ENCODE assay signal across 16 cellular contexts in the genomic region with DNA sequence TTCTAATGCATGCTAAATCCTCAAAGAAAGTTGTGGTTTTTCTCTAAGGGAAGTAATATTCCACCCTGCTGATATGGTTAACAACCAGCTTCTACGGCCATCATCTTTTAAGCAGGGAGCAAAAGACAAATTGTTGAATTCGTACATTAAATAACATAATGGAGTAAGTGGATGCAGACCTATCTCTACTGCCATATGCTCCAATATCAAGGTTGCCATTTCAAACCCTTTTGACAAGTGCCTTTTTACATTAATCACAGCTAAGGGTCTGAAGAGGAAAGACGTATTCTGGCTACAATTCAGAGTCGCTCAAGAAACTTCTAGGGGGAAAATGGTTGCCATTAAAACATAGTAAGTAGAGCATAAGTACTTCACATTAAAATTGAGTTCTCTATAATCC.
"Had no signal": no experiment of that assay in that cellular context is flagged by ENCODE, and none has a peak within 500 bp of the region (broad histone marks: within the 10 kb centered on the region; RNA-seq: fewer than 3 reads in every experiment).

No MANE protein-coding gene starts in this region.

- H3K36me3 ChIP-seq: adrenal gland, transverse colon had no signal

- H3K27ac ChIP-seq: hepatocyte, transverse colon had no signal

- H2AFZ ChIP-seq: hepatocyte had no signal

- H3K4me2 ChIP-seq: hepatocyte had no signal

- H3K4me3 ChIP-seq: adrenal gland, dorsolateral prefrontal cortex, hepatocyte, transverse colon had no signal

- H3K27me3 ChIP-seq: adrenal gland, dorsolateral prefrontal cortex, hepatocyte, transverse colon had no signal

- H3K79me2 ChIP-seq: hepatocyte had no signal

- DNase-seq: activated CD4-positive, alpha-beta T cell treated with anti-CD3 and anti-CD28 coated beads, Interleukin-2, amount 10 ng/mL, durations not matched to agents 24 days and 14 days; activated CD8-positive, alpha-beta memory T cell treated with anti-CD3 and anti-CD28 coated beads, Interleukin-2, amount 50 U/mL, for 4 hours; activated CD8-positive, alpha-beta T cell treated with anti-CD3 and anti-CD28 coated beads, Interleukin-2, amount 10 ng/mL, durations not matched to agents 7 days and 5 days; activated effector memory CD4-positive, alpha-beta T cell treated with anti-CD3 and anti-CD28 coated beads, Interleukin-2, amount 50 U/mL, for 16 hours; activated T-cell treated with anti-CD3 and anti-CD28 coated beads, Interleukin-2, amount 50 U/mL, for 48 hours; adrenal gland; dorsolateral prefrontal cortex; endodermal cell; islet precursor cell; natural killer cell; posterior cingulate gyrus; stimulated activated CD4-positive, alpha-beta T cell treated with anti-CD3 and anti-CD28 coated beads, Interleukin-2, amount 100 ng/mL, for 48 hours; stimulated activated naive B cell treated with anti-CD40 and anti-IgM and Interleukin-4, amounts not matched to agents 10 μg/mL and 1 μg/mL and 100 μg/mL, for 72 hours; substantia nigra; transverse colon had no signal

- H3K9me3 ChIP-seq: adrenal gland had no signal
